8 cellular contexts compared by ENCODE assay signal in genomic region chr17:71118039-71118438, GRCh38.
DNase-seq lines count a peak whose midpoint lies in the region; ATAC-seq and TF ChIP-seq lines count a peak whose summit lies in the region.

No MANE protein-coding gene starts in this region.

- peaks cover 0 to 13% (median 0%) of the 10 kb centered on the region in 4 donors for H3K4me1 ChIP-seq in right lobe of liver

- no peaks in the 10 kb centered on the region for H3K36me3 ChIP-seq in right lobe of liver

- no peak for TF ChIP-seq POLR2A in right lobe of liver (IDR thresholded peaks at IDR 0.05)

- DNase-seq in DMS53 (lab: John Stamatoyannopoulos, UW) (peak; percentile 59), NCI-H1092 treated with DMSO at 0.1 percent for 48 hours (lab: John Stamatoyannopoulos, UW) (peak; percentile 83), right lobe of liver (no peak), GDM1 (lab: John Stamatoyannopoulos, UW) (no peak), Kasumi-1 (lab: John Stamatoyannopoulos, UW) (no peak), midbrain (lab: John Stamatoyannopoulos, UW) (no peak)

- intact Hi-C loops in right lobe of liver (cut with DNase I): no loop called here

- no peaks in the 10 kb centered on the region for H3K9me3 ChIP-seq in right lobe of liver

- WGBS in right lobe of liver (ENCODE audit: insufficient coverage, low coverage, low lambda C conversion rate, missing lambda C conversion rate): 30% methylated on average over 4 of the region's 4 CpGs

- no peaks in the 10 kb centered on the region for H3K27me3 ChIP-seq in right lobe of liver

- TF ChIP-seq CTCF in VCaP (conservative IDR thresholded peaks at IDR 0.05) (peak; percentile 76), right lobe of liver (IDR thresholded peaks at IDR 0.05) (peak; percentile 50 to 67 (median 58))

- H3K27ac ChIP-seq in VCaP (no peak overlapping the region), right lobe of liver (no peak overlapping the region)

- ATAC-seq in right lobe of liver (peak; percentile 63 to 75 (median 68)), GM21423 (IDR thresholded peaks at IDR 0.05; ENCODE audit: unreplicated experiment) (no peak)

- H3K4me3 ChIP-seq in right lobe of liver: no peak overlapping the region

Comparison
In these comparisons a context has a peak if more than half of its experiments do, and no peak if none do; other contexts are left out.
1. DNase-seq: peak in DMS53 (single experiment) and NCI-H1092 treated with DMSO at 0.1 percent for 48 hours (single experiment); none in right lobe of liver (0 of 3), GDM1 (single experiment), Kasumi-1 (0 of 2) and midbrain (single experiment).